ENCODE assay signal across 11 cellular contexts in genomic region chr5:139863361-139863760, GRCh38.
DNase-seq lines count a peak whose midpoint lies in the region; ATAC-seq and TF ChIP-seq lines count a peak whose summit lies in the region.
"Had no signal": no experiment of that assay in that cellular context is flagged by ENCODE, and none has a peak within 500 bp of the region (broad histone marks: within the 10 kb centered on the region; RNA-seq: fewer than 3 reads in every experiment).

No MANE protein-coding gene starts in this region.

- no peaks in the 10 kb centered on the region for H3K27me3 ChIP-seq in prostate gland (replicated peaks; ENCODE audit: insufficient read depth)
- H3K27me3 ChIP-seq: hepatocyte had no signal

- peak; percentile 17 for DNase-seq in AG10803 (ENCODE audit: low read depth)
- DNase-seq in cerebellar cortex (ENCODE audit: low spot score): peak; percentile 95
- DNase-seq in hippocampal formation (lab: John Stamatoyannopoulos, UW): peak; percentile 64 to 74
- DNase-seq in prostate gland (ENCODE audit: low spot score): peak; percentile 82
- no peak for DNase-seq in AML-193 (lab: John Stamatoyannopoulos, UW)
- DNase-seq in NCI-H69 (lab: John Stamatoyannopoulos, UW): no peak
- DNase-seq in coronary artery (ENCODE audit: low spot score): no peak
- DNase-seq: NCI-H774 had no signal

- H3K4me3 ChIP-seq in AG10803 (ENCODE audit: low read length): no peak overlapping the region
- H3K4me3 ChIP-seq in prostate gland: no peak overlapping the region
- no peak overlapping the region for H3K4me3 ChIP-seq in coronary artery
- H3K4me3 ChIP-seq: hepatocyte had no signal

- intact Hi-C loops in prostate gland (cut with DNase I): loop anchor here (5.0 kb wide), 1 partner anchor 104 kb away; no protein-coding TSS in a partner anchor

- peaks cover 4% of the 10 kb centered on the region for H3K4me1 ChIP-seq in prostate gland (replicated peaks)

- 33% methylated on average over 9 of the region's 9 CpGs for WGBS in prostate gland

- H3K27ac ChIP-seq in prostate gland (peak overlapping the region; percentile 31 to 62), coronary artery (peak overlapping the region in 1 of 2 donors; percentile 20)
- H3K27ac ChIP-seq: hepatocyte, VCaP had no signal

- H3K9me3 ChIP-seq in prostate gland: no peaks in the 10 kb centered on the region

- TF ChIP-seq CTCF in AG10803 (conservative IDR thresholded peaks at IDR 0.05; ENCODE audit: low read length) (no peak), prostate gland (IDR thresholded peaks at IDR 0.05) (no peak), coronary artery (IDR thresholded peaks at IDR 0.05) (no peak)

- no peaks in the 10 kb centered on the region for H3K36me3 ChIP-seq in prostate gland

- no peak for TF ChIP-seq POLR2A in prostate gland (IDR thresholded peaks at IDR 0.05)

- ATAC-seq in GM21367 (IDR thresholded peaks at IDR 0.05; ENCODE audit: unreplicated experiment): no peak

Comparison
In these comparisons a context has a peak if more than half of its experiments do, and no peak if none do; other contexts are left out.
1. DNase-seq: peak in AG10803 (single experiment), cerebellar cortex (single experiment), hippocampal formation (2 of 2) and prostate gland (single experiment); none in AML-193 (0 of 2), NCI-H69 (single experiment) and coronary artery (single experiment).